2 cellular contexts compared by ENCODE assay signal in genomic region chr6:140988780-140989179, GRCh38.
TF ChIP-seq lines count a peak whose summit lies in the region.

No MANE protein-coding gene starts in this region.

TF ChIP-seq in IMR-90, 13 proteins besides CTCF, POLR2A, EP300 and RAD21 (continued from another document):
- TF ChIP-seq FOS (IDR thresholded peaks at IDR 0.05; ENCODE audit: low read depth, low read length) (no peak), RCOR1 (IDR thresholded peaks at IDR 0.05; ENCODE audit: insufficient replicate concordance, low read length) (no peak), CEBPB (IDR thresholded peaks at IDR 0.05; ENCODE audit: low read depth, low read length) (no peak), MAFK (IDR thresholded peaks at IDR 0.05; ENCODE audit: low read depth, low read length) (no peak), RFX5 (IDR thresholded peaks at IDR 0.05; ENCODE audit: low read depth, low read length) (no peak), ELK1 (IDR thresholded peaks at IDR 0.05; ENCODE audit: borderline replicate concordance, low read depth, low read length) (no peak), BHLHE40 (IDR thresholded peaks at IDR 0.05; ENCODE audit: low read depth, low read length) (no peak), MXI1 (IDR thresholded peaks at IDR 0.05; ENCODE audit: borderline replicate concordance, low read depth, low read length) (no peak), CHD1 (IDR thresholded peaks at IDR 0.05; ENCODE audit: low read depth, low read length) (no peak), NFE2L2 (IDR thresholded peaks at IDR 0.05; ENCODE audit: low read depth, low read length) (no peak), MAZ (IDR thresholded peaks at IDR 0.05; ENCODE audit: borderline replicate concordance, low read depth, low read length) (no peak)
- TF ChIP-seq, protein P1, sequence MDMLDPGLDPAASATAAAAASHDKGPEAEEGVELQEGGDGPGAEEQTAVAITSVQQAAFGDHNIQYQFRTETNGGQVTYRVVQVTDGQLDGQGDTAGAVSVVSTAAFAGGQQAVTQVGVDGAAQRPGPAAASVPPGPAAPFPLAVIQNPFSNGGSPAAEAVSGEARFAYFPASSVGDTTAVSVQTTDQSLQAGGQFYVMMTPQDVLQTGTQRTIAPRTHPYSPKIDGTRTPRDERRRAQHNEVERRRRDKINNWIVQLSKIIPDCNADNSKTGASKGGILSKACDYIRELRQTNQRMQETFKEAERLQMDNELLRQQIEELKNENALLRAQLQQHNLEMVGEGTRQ (IDR thresholded peaks at IDR 0.05; ENCODE audit: low read depth, low read length): no peak
TF ChIP-seq in IMR-90: peak in this region for 0.

TF ChIP-seq in neural cell, 6 proteins besides CTCF, POLR2A, EP300 and RAD21:
- peak; percentile 68 for TF ChIP-seq POLR2AphosphoS5 (IDR thresholded peaks at IDR 0.05)
- TF ChIP-seq MXI1 (conservative IDR thresholded peaks at IDR 0.05; ENCODE audit: poor library complexity, severe bottlenecking): no peak
